In genomic region chr10:121132278-121132672, GRCh38 we compare ENCODE assay signal across 15 cellular contexts.
A peak's percentile ranks its signal among the peaks of the same experiment; 100 is the strongest.
DNase-seq lines count a peak whose midpoint lies in the region; ATAC-seq, FAIRE-seq and TF ChIP-seq lines count a peak whose summit lies in the region.
"Had no signal": no experiment of that assay in that cellular context is flagged by ENCODE, and none has a peak within 500 bp of the region (broad histone marks: within the 10 kb centered on the region; RNA-seq: fewer than 3 reads in every experiment).

No MANE protein-coding gene starts in this region.

- no peak overlapping the region for H4K8ac ChIP-seq in H1 (ENCODE audit: extremely low read depth, insufficient read depth, low read length)

- H3K27me3 ChIP-seq in H1 (replicated peaks in 1 of 4; ENCODE audit: control insufficient read depth in 3 of 4, extremely low read depth in 1 of 4, insufficient read depth in 3 of 4, low read length in 3 of 4): no peaks in the 10 kb centered on the region
- H3K27me3 ChIP-seq in suprapubic skin: no peaks in the 10 kb centered on the region

- H4K5ac ChIP-seq in H1 (ENCODE audit: insufficient read length, low read depth, low read length): no peak overlapping the region

- H3K18ac ChIP-seq in H1 (ENCODE audit: extremely low read depth, low read length): no peak overlapping the region; the same call in 1 of the 2 replicates

- no peaks in the 10 kb centered on the region for H4K20me1 ChIP-seq in H1 (replicated peaks in 1 of 2; ENCODE audit: control insufficient read depth in 1 of 2, insufficient read depth in 2 of 2, low read length in 2 of 2)

- CTCF ChIA-PET in H1 (lab: Charles Lee; ENCODE audit: partially characterized antibody): interaction anchor here (1.0 kb wide), 1 partner anchor 106 kb away, joined by 3 read pairs; no protein-coding TSS in a partner anchor

- H3K9me3 ChIP-seq in H1 (ENCODE audit: insufficient read depth in 2 of 2, low read depth in 1 of 2, low read length in 1 of 2) (no peaks in the 10 kb centered on the region), suprapubic skin (no peaks in the 10 kb centered on the region)

- H3K27ac ChIP-seq in angular gyrus (ENCODE audit: low read depth, low read length) (peak overlapping the region; percentile 95), H1 (ENCODE audit: low read depth, low read length) (no peak overlapping the region), suprapubic skin (no peak overlapping the region)

- H3K23me2 ChIP-seq in H1 (ENCODE audit: low read depth, low read length): 0 out of 2 replicates have a peak, but pooled peaks cover 2% of the 10 kb centered on the region

- H3K4me1 ChIP-seq in H1 (replicated peaks in 1 of 4; ENCODE audit: control insufficient read depth in 3 of 4, insufficient read depth in 4 of 4, low read length in 3 of 4) (no peaks in the 10 kb centered on the region), suprapubic skin (peaks cover 3% of the 10 kb centered on the region)

- no peak for TF ChIP-seq EP300 in H1 (IDR thresholded peaks at IDR 0.05; ENCODE audit: borderline replicate concordance in 1 of 2, low read depth in 2 of 2, low read length in 2 of 2)
- TF ChIP-seq EP300 in suprapubic skin (IDR thresholded peaks at IDR 0.05): no peak

- H2BK12ac ChIP-seq in H1 (ENCODE audit: low read depth, low read length): no peak overlapping the region

- H3K14ac ChIP-seq in H1 (ENCODE audit: insufficient read length): no peak overlapping the region

- H3K56ac ChIP-seq in H1 (replicated peaks; ENCODE audit: insufficient read length, low read depth, low read length): no peak overlapping the region

- FAIRE-seq in H1 (lab: Jason Lieb, UNC): no peak
- FAIRE-seq: GM12878 had no signal

- POLR2A ChIA-PET in H1 (lab: Charles Lee; ENCODE audit: partially characterized antibody): no interaction called here

- TF ChIP-seq POLR2A in H1 (IDR thresholded peaks at IDR 0.05; ENCODE audit: control extremely low read depth in 1 of 2, low read depth in 2 of 2, low read length in 2 of 2) (no peak), suprapubic skin (IDR thresholded peaks at IDR 0.05) (no peak)

- 60% methylated on average over 1 of the region's 1 CpG; no CpG with 5 or more reads in 1 of the 2 experiments for WGBS in H1 (ENCODE audit: extremely low coverage in 1 of 2, insufficient coverage in 1 of 2, insufficient read length in 1 of 2, insufficient replicate concordance in 2 of 2, low coverage in 1 of 2, low lambda C conversion rate in 2 of 2, missing lambda C conversion rate in 1 of 2), 2 experiments
- WGBS in suprapubic skin: 100% methylated on average over 1 of the region's 1 CpG

- H2AK5ac ChIP-seq in H1 (ENCODE audit: low read depth, low read length): no peak overlapping the region

- no peak overlapping the region for H3K4me3 ChIP-seq in H1 (ENCODE audit: extremely low read depth in 1 of 4, insufficient read depth in 2 of 4, low read depth in 3 of 4, low read length in 4 of 4)
- H3K4me3 ChIP-seq in suprapubic skin: no peak overlapping the region
- H3K4me3 ChIP-seq: GM12878 had no signal

- H3K36me3 ChIP-seq in H1 (ENCODE audit: control insufficient read depth in 2 of 4, insufficient read depth in 4 of 4, low read length in 3 of 4) (no peaks in the 10 kb centered on the region), suprapubic skin (no peaks in the 10 kb centered on the region)

- H2AFZ ChIP-seq in H1 (ENCODE audit: low read length): peak overlapping the region; percentile 53; the same call in 1 of the 2 replicates

- no peak for ATAC-seq in GM19035 (IDR thresholded peaks at IDR 0.05; ENCODE audit: unreplicated experiment)
- ATAC-seq in GM18520 (IDR thresholded peaks at IDR 0.05; ENCODE audit: unreplicated experiment): no peak
- ATAC-seq: GM12878 had no signal

- no peak overlapping the region for H2BK20ac ChIP-seq in H1 (ENCODE audit: low read length)

- no peaks in the 10 kb centered on the region for H3K79me1 ChIP-seq in H1 (ENCODE audit: low read depth, low read length)

- H3K79me2 ChIP-seq in H1 (ENCODE audit: control insufficient read depth in 1 of 2, insufficient read depth in 2 of 2, low read length in 2 of 2): no peaks in the 10 kb centered on the region

- no peak overlapping the region for H2BK15ac ChIP-seq in H1 (ENCODE audit: low read length)

- H4K91ac ChIP-seq in H1 (replicated peaks; ENCODE audit: insufficient read length, low read length): no peak overlapping the region

- H3K4me2 ChIP-seq in H1 (ENCODE audit: insufficient read depth in 1 of 2, low read depth in 2 of 2, low read length in 2 of 2): no peak overlapping the region

- H3K4ac ChIP-seq in H1 (replicated peaks; ENCODE audit: insufficient read length, low read depth, low read length): no peak overlapping the region

- no peak for TF ChIP-seq CTCF in H1 (IDR thresholded peaks at IDR 0.05; ENCODE audit: control extremely low read depth in 1 of 3, insufficient read depth in 1 of 3, low read depth in 1 of 3, low read length in 3 of 3)
- no peak for TF ChIP-seq CTCF in suprapubic skin (IDR thresholded peaks at IDR 0.05)

- no peak overlapping the region for H2BK120ac ChIP-seq in H1 (replicated peaks; ENCODE audit: low read depth, low read length)

- no peak for TF ChIP-seq RAD21 in H1 (IDR thresholded peaks at IDR 0.05 in 1 of 2, conservative IDR thresholded peaks at IDR 0.05 in 1 of 2; ENCODE audit: low read depth in 2 of 2, low read length in 2 of 2)

- H3K9ac ChIP-seq in H1 (replicated peaks in 1 of 4; ENCODE audit: extremely low read depth in 1 of 4, low read depth in 3 of 4, low read length in 3 of 4): no peak overlapping the region

- H3K23ac ChIP-seq in H1 (ENCODE audit: insufficient read length): no peak overlapping the region

- no peak overlapping the region for H2BK5ac ChIP-seq in H1 (ENCODE audit: low read depth, low read length)

- DNase-seq in H1 (ENCODE audit: low read depth in 1 of 2, low spot score in 2 of 2): no peak
- peak; percentile 50 for DNase-seq in medulla oblongata (ENCODE audit: extremely low spot score)
- peak; percentile 64 for DNase-seq in pons (ENCODE audit: low spot score)
- DNase-seq in suprapubic skin (ENCODE audit: low spot score in 2 of 2): no peak
- no peak for DNase-seq in activated gamma-delta T cell treated with Interleukin-2 at 50 U/mL for 16 hours
- DNase-seq: ACHN; Calu3; CD4-positive, alpha-beta T cell; DMS 273 treated with DMSO at 0.1 percent for 48 hours; DMS79; H7 had no signal

TF ChIP-seq in H1, 55 proteins besides CTCF, POLR2A, EP300 and RAD21:
- TF ChIP-seq BCL11A (IDR thresholded peaks at IDR 0.05; ENCODE audit: low read depth in 2 of 2, low read length in 2 of 2): no peak
- no peak for TF ChIP-seq SIRT6 (IDR thresholded peaks at IDR 0.05; ENCODE audit: low read length)
- no peak for TF ChIP-seq POU5F1 (IDR thresholded peaks at IDR 0.05; ENCODE audit: low read depth, low read length)
- no peak for TF ChIP-seq RXRA (IDR thresholded peaks at IDR 0.05; ENCODE audit: insufficient read depth, low read depth, low read length)
- TF ChIP-seq SAP30 (IDR thresholded peaks at IDR 0.05; ENCODE audit: insufficient read depth, insufficient replicate concordance, low read length): no peak
- no peak for TF ChIP-seq CEBPB (IDR thresholded peaks at IDR 0.05; ENCODE audit: low read depth, low read length)

Comparison
In these comparisons a context has a peak if more than half of its experiments do, and no peak if none do; other contexts are left out.
1. DNase-seq: peak in medulla oblongata (single experiment) and pons (single experiment); none in H1 (0 of 2), suprapubic skin (0 of 2) and activated gamma-delta T cell treated with Interleukin-2 at 50 U/mL for 16 hours (single experiment).